Comparison of ENCODE assay signal across 8 cellular contexts in genomic region chr6:2999621-3000455, GRCh38.
DNase-seq lines count a peak whose midpoint lies in the region; ATAC-seq and TF ChIP-seq lines count a peak whose summit lies in the region.

A gene with protein sequence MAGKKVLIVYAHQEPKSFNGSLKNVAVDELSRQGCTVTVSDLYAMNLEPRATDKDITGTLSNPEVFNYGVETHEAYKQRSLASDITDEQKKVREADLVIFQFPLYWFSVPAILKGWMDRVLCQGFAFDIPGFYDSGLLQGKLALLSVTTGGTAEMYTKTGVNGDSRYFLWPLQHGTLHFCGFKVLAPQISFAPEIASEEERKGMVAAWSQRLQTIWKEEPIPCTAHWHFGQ (plus strand): TSS chr6:2999894. CDS start chr6:3006553, 6,659 bp downstream.

- H3K4me3 ChIP-seq in effector memory CD4-positive, alpha-beta T cell (ENCODE audit: insufficient read depth, low read depth, low read length, poor library complexity, severe bottlenecking): peak within 1 kb of the TSS; percentile 87

- no peak for TF ChIP-seq CTCF in C4-2B (conservative IDR thresholded peaks at IDR 0.05)

- H3K27me3 Mint-ChIP-seq in memory B cell: no peaks in the 10 kb centered on the region

- H3K27me3 ChIP-seq in effector memory CD4-positive, alpha-beta T cell (replicated peaks; ENCODE audit: control insufficient read depth, insufficient read depth, low read length, poor library complexity, severe bottlenecking): no peaks in the 10 kb centered on the region

- H3K27ac ChIP-seq in C4-2B: peak within 1 kb of the TSS; percentile 87
- H3K27ac ChIP-seq in effector memory CD4-positive, alpha-beta T cell (ENCODE audit: insufficient read depth, low read length, poor library complexity, severe bottlenecking): peak within 1 kb of the TSS; percentile 80

- H3K4me1 Mint-ChIP-seq in memory B cell: peaks cover 23% of the 10 kb centered on the region

- ATAC-seq in GM19351 (IDR thresholded peaks at IDR 0.05; ENCODE audit: unreplicated experiment) (peak; percentile 63), HG03469 (IDR thresholded peaks at IDR 0.05; ENCODE audit: unreplicated experiment) (peak; percentile 38), memory B cell (ENCODE audit: low read depth) (peak; percentile 79)

- no peaks in the 10 kb centered on the region for H3K9me3 ChIP-seq in effector memory CD4-positive, alpha-beta T cell (ENCODE audit: control insufficient read depth, low read length)

- DNase-seq in NK-92 (lab: John Stamatoyannopoulos, UW; ENCODE audit: unreplicated experiment) (peak; percentile 24), memory B cell (ENCODE audit: low spot score in 2 of 2) (peak; percentile 84 to 85)
- DNase-seq in activated CD8-positive, alpha-beta memory T cell treated with anti-CD3 and anti-CD28 coated beads for 24 hours: peak; percentile 98
- peak; percentile 85 to 86 (median 86) for DNase-seq in effector memory CD4-positive, alpha-beta T cell
- DNase-seq in stimulated activated CD8-positive, alpha-beta memory T cell treated with anti-CD3 and anti-CD28 coated beads, Interleukin-12 subunit alpha, Interleukin-12 subunit beta, amount 100 ng/mL, for 1 hour (ENCODE audit: low read depth): peak; percentile 80

- peak within 1 kb of the TSS; percentile 88 for H3K4me3 Mint-ChIP-seq in memory B cell

- H3K36me3 ChIP-seq in effector memory CD4-positive, alpha-beta T cell (ENCODE audit: control insufficient read depth, insufficient read depth, low read length): no peaks in the 10 kb centered on the region

- H3K4me1 ChIP-seq in effector memory CD4-positive, alpha-beta T cell (ENCODE audit: control insufficient read depth, insufficient read depth, low read length, poor library complexity, severe bottlenecking): peaks cover 17% of the 10 kb centered on the region

- peak within 1 kb of the TSS; percentile 45 for H3K27ac Mint-ChIP-seq in memory B cell

- peaks cover 5% of the 10 kb centered on the region for H3K36me3 Mint-ChIP-seq in memory B cell

- H3K9me3 Mint-ChIP-seq in memory B cell: no peaks in the 10 kb centered on the region

Comparison
In these comparisons a context has a peak if more than half of its experiments do, and no peak if none do; other contexts are left out.
1. Peak in every context shown above with its lines: DNase-seq, ATAC-seq, H3K4me3 ChIP-seq and H3K27ac ChIP-seq.
2. DNase-seq: peak in every context shown above with its lines; median percentile 98 in activated CD8-positive, alpha-beta memory T cell treated with anti-CD3 and anti-CD28 coated beads for 24 hours; 86 in effector memory CD4-positive, alpha-beta T cell; 84 in memory B cell; 80 in stimulated activated CD8-positive, alpha-beta memory T cell treated with anti-CD3 and anti-CD28 coated beads, Interleukin-12 subunit alpha, Interleukin-12 subunit beta, amount 100 ng/mL, for 1 hour; 24 in NK-92.